Comparison of ENCODE assay signal across 29 cellular contexts in the genomic region with DNA sequence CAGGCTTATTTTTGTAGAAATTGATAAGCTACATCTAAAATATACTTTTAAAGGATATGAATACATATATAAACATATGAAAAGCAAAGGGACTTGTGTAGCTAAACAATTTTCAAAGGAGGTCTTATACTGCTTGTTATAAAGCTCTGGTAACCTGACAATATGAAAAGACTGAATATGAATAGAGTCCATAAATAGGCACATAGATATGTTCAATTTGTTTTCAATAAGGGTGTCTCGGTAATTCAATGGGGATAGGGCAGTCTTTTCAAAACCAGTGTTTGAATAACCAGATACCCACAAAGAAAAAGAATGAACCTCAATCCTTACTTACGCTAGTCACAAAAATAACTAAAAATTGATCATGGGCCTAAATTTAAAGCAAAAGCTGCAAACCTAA.
"Had no signal": no experiment of that assay in that cellular context is flagged by ENCODE, and none has a peak within 500 bp of the region (broad histone marks: within the 10 kb centered on the region; RNA-seq: fewer than 3 reads in every experiment).

No MANE protein-coding gene starts in this region.

- H3K9me3 Mint-ChIP-seq: dendritic cell treated with granulocyte-macrophage colony-stimulating factor and Interleukin-4, amounts not matched to agents 40 ng/mL and 50 ng/mL, for 4 days; effector memory CD8-positive, alpha-beta T cell had no signal

- H3K27me3 ChIP-seq: colonic mucosa, dorsolateral prefrontal cortex, esophagus muscularis mucosa, esophagus squamous epithelium, foreskin keratinocyte, gastrocnemius medialis, gastroesophageal sphincter, heart right ventricle, hepatocyte had no signal

- H3K4me1 ChIP-seq: colonic mucosa, esophagus muscularis mucosa, esophagus squamous epithelium, foreskin keratinocyte, gastrocnemius medialis, gastroesophageal sphincter, heart left ventricle, heart right ventricle had no signal

- H2AFZ ChIP-seq: hepatocyte had no signal

- FAIRE-seq: endometrium, endothelial cell of umbilical vein, frontal cortex had no signal

- H3K4me1 Mint-ChIP-seq: endodermal cell had no signal

- H3K79me2 ChIP-seq: hepatocyte had no signal

- H3K27ac Mint-ChIP-seq: dendritic cell treated with granulocyte-macrophage colony-stimulating factor and Interleukin-4, amounts not matched to agents 40 ng/mL and 50 ng/mL, for 4 days; endodermal cell had no signal

- H3K27ac ChIP-seq: colonic mucosa, coronary artery, dorsolateral prefrontal cortex, epithelial cell of prostate, esophagus muscularis mucosa, esophagus squamous epithelium, foreskin keratinocyte, gastrocnemius medialis, gastroesophageal sphincter, heart left ventricle, heart right ventricle, hepatocyte had no signal

- ATAC-seq: effector memory CD8-positive, alpha-beta T cell; esophagus mucosa; foreskin keratinocyte; gastrocnemius medialis; gastroesophageal sphincter; heart left ventricle; heart right ventricle had no signal

- H3K4me3 ChIP-seq: colonic mucosa, coronary artery, dorsolateral prefrontal cortex, esophagus muscularis mucosa, esophagus squamous epithelium, gastrocnemius medialis, gastroesophageal sphincter, heart left ventricle, heart right ventricle, hepatocyte had no signal

- H3K4me3 Mint-ChIP-seq: dendritic cell treated with granulocyte-macrophage colony-stimulating factor and Interleukin-4, amounts not matched to agents 40 ng/mL and 50 ng/mL, for 4 days; effector memory CD8-positive, alpha-beta T cell; endodermal cell had no signal

- H3K4me2 ChIP-seq: hepatocyte had no signal

- DNase-seq: colonic mucosa; cortex of kidney; dermis blood vessel endothelial cell; dorsolateral prefrontal cortex; effector CD4-positive, alpha-beta T cell; effector CD8-positive, alpha-beta T cell; effector memory CD4-positive, alpha-beta T cell; effector memory CD8-positive, alpha-beta T cell; endodermal cell; erythroblast; esophagus squamous epithelium; foreskin fibroblast; foreskin keratinocyte; foreskin melanocyte; gastrocnemius medialis; glutamatergic neuron; head of caudate nucleus; heart left ventricle; heart right ventricle had no signal

- H3K27me3 Mint-ChIP-seq: dendritic cell treated with granulocyte-macrophage colony-stimulating factor and Interleukin-4, amounts not matched to agents 40 ng/mL and 50 ng/mL, for 4 days had no signal
